9 cellular contexts compared by ENCODE assay signal in the genomic region with DNA sequence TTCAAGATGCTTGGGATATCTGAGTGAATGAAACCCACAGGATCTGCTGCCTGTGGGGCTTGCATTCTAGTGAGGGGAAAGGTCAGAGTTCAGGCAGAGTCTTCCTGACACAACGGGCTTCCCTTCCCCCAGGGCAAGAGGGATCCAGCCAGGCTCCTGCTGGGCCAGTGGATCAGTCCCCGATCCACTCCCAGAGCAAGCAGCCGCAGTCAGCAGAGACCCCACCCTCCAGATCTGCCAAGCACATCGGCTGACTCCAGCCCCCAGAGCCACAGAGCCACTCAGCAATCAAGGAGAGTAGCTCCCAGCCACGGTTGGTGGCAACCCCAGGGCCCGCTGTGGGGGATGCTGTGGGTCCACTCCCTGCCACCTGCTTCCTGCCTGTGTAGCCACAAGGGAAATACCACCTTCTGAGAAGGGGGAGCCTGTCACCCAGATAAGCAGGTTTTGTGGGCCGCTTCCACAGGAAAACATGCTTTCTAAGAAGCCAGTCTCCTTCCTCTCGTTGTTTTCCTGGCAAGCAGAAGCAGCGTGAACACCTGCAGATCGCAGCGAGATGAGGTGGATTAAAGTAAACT. TPM values are rescaled to one million over a fixed set of nuclear protein-coding genes. Genes with fewer than 3 reads are reported as not detected.
DNase-seq lines count a peak whose midpoint lies in the region; ATAC-seq and TF ChIP-seq lines count a peak whose summit lies in the region.
"Had no signal": no experiment of that assay in that cellular context is flagged by ENCODE, and none has a peak within 500 bp of the region (broad histone marks: within the 10 kb centered on the region; RNA-seq: fewer than 3 reads in every experiment).

No MANE protein-coding gene starts in this region.

- no peaks in the 10 kb centered on the region for H3K9me3 ChIP-seq in right atrium auricular region
- H3K9me3 ChIP-seq in gastrocnemius medialis, result no peaks in the 10 kb centered on the region

- peak overlapping the region; percentile 59 for H3K4me3 Mint-ChIP-seq in activated naive CD8-positive, alpha-beta T cell treated with anti-CD3 and anti-CD28 coated beads for 36 hours

- peak; percentile 40 for ATAC-seq in GM18868 (IDR thresholded peaks at IDR 0.05; ENCODE audit: unreplicated experiment)
- peak; percentile 43 for ATAC-seq in HG02763 (IDR thresholded peaks at IDR 0.05; ENCODE audit: unreplicated experiment)
- ATAC-seq in gastrocnemius medialis, result no peak

- peaks cover 2% of the 10 kb centered on the region for H3K36me3 Mint-ChIP-seq in activated naive CD8-positive, alpha-beta T cell treated with anti-CD3 and anti-CD28 coated beads for 36 hours

- H3K36me3 ChIP-seq in right atrium auricular region (no peaks in the 10 kb centered on the region), gastrocnemius medialis (no peaks in the 10 kb centered on the region)

- no peaks in the 10 kb centered on the region for H3K4me1 ChIP-seq in right atrium auricular region
- no peaks in the 10 kb centered on the region for H3K4me1 ChIP-seq in gastrocnemius medialis

- no peaks in the 10 kb centered on the region for H3K9me3 Mint-ChIP-seq in activated naive CD8-positive, alpha-beta T cell treated with anti-CD3 and anti-CD28 coated beads for 36 hours

- TF ChIP-seq CTCF in right atrium auricular region (IDR thresholded peaks at IDR 0.05) (no peak), gastrocnemius medialis (IDR thresholded peaks at IDR 0.05 in 4 of 5, conservative IDR thresholded peaks at IDR 0.05 in 1 of 5) (no peak)

- no peak overlapping the region for H3K27ac ChIP-seq in right atrium auricular region
- no peak overlapping the region for H3K27ac ChIP-seq in gastrocnemius medialis

- DNase-seq in NCI-H2107 treated with DMSO at 0.1 percent for 48 hours (lab: John Stamatoyannopoulos, UW; ENCODE audit: unreplicated experiment) (peak; percentile 68), amniotic stem cell (lab: John Stamatoyannopoulos, UW) (no peak), right atrium auricular region (ENCODE audit: low spot score) (no peak), gastrocnemius medialis (no peak), inferior parietal cortex (ENCODE audit: extremely low spot score) (no peak)
- peak; percentile 55 for DNase-seq in activated naive CD8-positive, alpha-beta T cell treated with anti-CD3 and anti-CD28 coated beads for 36 hours

- no peak overlapping the region for H3K4me3 ChIP-seq in right atrium auricular region
- H3K4me3 ChIP-seq in gastrocnemius medialis, result no peak overlapping the region

- in situ Hi-C loops in gastrocnemius medialis (cut with MboI; ENCODE audit: low sequenced_read_pairs in 4 of 4), result no loop called here

- peaks cover 28% of the 10 kb centered on the region for H3K4me1 Mint-ChIP-seq in activated naive CD8-positive, alpha-beta T cell treated with anti-CD3 and anti-CD28 coated beads for 36 hours

- TF ChIP-seq POLR2A in gastrocnemius medialis (IDR thresholded peaks at IDR 0.05), result no peak

- H3K27me3 Mint-ChIP-seq in activated naive CD8-positive, alpha-beta T cell treated with anti-CD3 and anti-CD28 coated beads for 36 hours, result peaks cover 13% of the 10 kb centered on the region

- H3K27ac Mint-ChIP-seq in activated naive CD8-positive, alpha-beta T cell treated with anti-CD3 and anti-CD28 coated beads for 36 hours, result peak overlapping the region; percentile 55

- no peaks in the 10 kb centered on the region for H3K27me3 ChIP-seq in right atrium auricular region
- peaks cover 0 to 5% (median 0%) of the 10 kb centered on the region in 3 donors for H3K27me3 ChIP-seq in gastrocnemius medialis

- intact Hi-C loops in gastrocnemius medialis (cut with DNase I; ENCODE audit: low total_unique reads), result no loop called here

RNA-seq across cellular contexts. Expression of a gene that starts 44.9 kb away (rescaled TPM):
- total RNA-seq in activated naive CD8-positive, alpha-beta T cell treated with anti-CD3 and anti-CD28 coated beads for 36 hours, result not detected
- total RNA-seq in right atrium auricular region (not detected), gastrocnemius medialis (1 to 10 TPM in 1 of 4 donors, under 1 TPM in 1, not detected in 2; 0.46 to 1.1 TPM)
- total RNA-seq: NCI-H460 had no signal

Comparison
In these comparisons a context has a peak if more than half of its experiments do, and no peak if none do; other contexts are left out.
1. ATAC-seq: peak in GM18868 (single experiment) and HG02763 (single experiment); none in gastrocnemius medialis (0 of 2).
2. DNase-seq: peak in NCI-H2107 treated with DMSO at 0.1 percent for 48 hours (single experiment) and activated naive CD8-positive, alpha-beta T cell treated with anti-CD3 and anti-CD28 coated beads for 36 hours (single experiment); none in amniotic stem cell (single experiment), right atrium auricular region (single experiment), gastrocnemius medialis (0 of 2) and inferior parietal cortex (single experiment).